ENCODE assay signal across 12 cellular contexts in genomic region chr9:131228096-131228495, GRCh38. TPM values are rescaled to one million over a fixed set of nuclear protein-coding genes. Genes with fewer than 3 reads are reported as not detected.
A peak's percentile ranks its signal among the peaks of the same experiment; 100 is the strongest.
DNase-seq lines count a peak whose midpoint lies in the region; ATAC-seq, FAIRE-seq and TF ChIP-seq lines count a peak whose summit lies in the region.
"Had no signal": no experiment of that assay in that cellular context is flagged by ENCODE, and none has a peak within 500 bp of the region (broad histone marks: within the 10 kb centered on the region; RNA-seq: fewer than 3 reads in every experiment).

No MANE protein-coding gene starts in this region.

- 58% methylated on average over 8 of the region's 8 CpGs; no CpG with 5 or more reads in 1 of the 2 experiments for WGBS in H1 (ENCODE audit: extremely low coverage in 1 of 2, insufficient coverage in 1 of 2, insufficient read length in 1 of 2, insufficient replicate concordance in 2 of 2, low coverage in 1 of 2, low lambda C conversion rate in 2 of 2, missing lambda C conversion rate in 1 of 2), 2 experiments

- no peak overlapping the region for H3K14ac ChIP-seq in H1 (ENCODE audit: insufficient read length)

- no peaks in the 10 kb centered on the region for H3K79me2 ChIP-seq in H1 (ENCODE audit: control insufficient read depth in 1 of 2, insufficient read depth in 2 of 2, low read length in 2 of 2)
- H3K79me2 ChIP-seq in neural progenitor cell (ENCODE audit: low read depth), result no peaks in the 10 kb centered on the region

- no peak overlapping the region for H3K23ac ChIP-seq in H1 (ENCODE audit: insufficient read length)

- H3K4me3 ChIP-seq in H1 (ENCODE audit: extremely low read depth in 1 of 4, insufficient read depth in 2 of 4, low read depth in 3 of 4, low read length in 4 of 4) (no peak overlapping the region), neural progenitor cell (no peak overlapping the region)

- 0 out of 2 replicates have a peak overlapping the region, but pooled peaks have one; percentile 4 for H2BK12ac ChIP-seq in H1 (ENCODE audit: low read depth, low read length)

- no peak for TF ChIP-seq RAD21 in H1 (IDR thresholded peaks at IDR 0.05 in 1 of 2, conservative IDR thresholded peaks at IDR 0.05 in 1 of 2; ENCODE audit: low read depth in 2 of 2, low read length in 2 of 2)

- no peak for TF ChIP-seq POLR2A in H1 (IDR thresholded peaks at IDR 0.05; ENCODE audit: control extremely low read depth in 1 of 2, low read depth in 2 of 2, low read length in 2 of 2)

- ATAC-seq in GM18907 (IDR thresholded peaks at IDR 0.05; ENCODE audit: unreplicated experiment), result no peak
- no peak for ATAC-seq in HG03025 (IDR thresholded peaks at IDR 0.05; ENCODE audit: low FRiP score, unreplicated experiment)
- ATAC-seq: activated naive CD4-positive, alpha-beta T cell treated with anti-CD3 and anti-CD28 coated beads, Interleukin-2, amount 50 U/mL, for 72 hours had no signal

- H3K9ac ChIP-seq in H1 (replicated peaks in 1 of 4; ENCODE audit: extremely low read depth in 1 of 4, low read depth in 3 of 4, low read length in 3 of 4), result no peak overlapping the region
- no peak overlapping the region for H3K9ac ChIP-seq in neural progenitor cell

- H2BK20ac ChIP-seq in H1 (ENCODE audit: low read length), result no peak overlapping the region

- H2AK5ac ChIP-seq in H1 (ENCODE audit: low read depth, low read length), result no peak overlapping the region

- H2BK15ac ChIP-seq in H1 (ENCODE audit: low read length), result 0 out of 2 replicates have a peak overlapping the region, but pooled peaks have one; percentile 46

- intact Hi-C loops in CD14-positive monocyte (cut with micrococcal nuclease), result no loop called here
- intact Hi-C loops in activated CD4-positive, alpha-beta T cell treated with anti-CD3 and anti-CD28 coated beads, Interleukin-2, amount 10 ng/mL, durations not matched to agents 24 days and 14 days (cut with micrococcal nuclease), result no loop called here

- H3K27me3 Mint-ChIP-seq in CD14-positive monocyte (ENCODE audit: low read depth in 3 of 3), result no peaks in the 10 kb centered on the region
- H3K27me3 Mint-ChIP-seq in neural progenitor cell (ENCODE audit: insufficient read depth, low read depth), result no peaks in the 10 kb centered on the region
- H3K27me3 Mint-ChIP-seq in activated CD4-positive, alpha-beta T cell treated with anti-CD3 and anti-CD28 coated beads, Interleukin-2, amount 10 ng/mL, durations not matched to agents 24 days and 14 days, result no peaks in the 10 kb centered on the region
- H3K27me3 Mint-ChIP-seq: activated CD4-positive, alpha-beta memory T cell treated with anti-CD3 and anti-CD28 coated beads for 36 hours had no signal

- CTCF ChIA-PET in H1 (lab: Charles Lee; ENCODE audit: partially characterized antibody), result interaction anchor here (1.3 to 5.4 kb wide), 3 partner anchors 27 to 108 kb away, joined by 3 to 36 read pairs (median 6); no protein-coding TSS in a partner anchor

- H4K5ac ChIP-seq in H1 (ENCODE audit: insufficient read length, low read depth, low read length), result no peak overlapping the region

- H3K23me2 ChIP-seq in H1 (ENCODE audit: low read depth, low read length), result peaks cover 1% of the 10 kb centered on the region; the same call in 1 of the 2 replicates

- H3K27ac Mint-ChIP-seq in CD14-positive monocyte, result peak overlapping the region; percentile 87 to 97 (median 95)
- H3K27ac Mint-ChIP-seq in neural progenitor cell, result no peak overlapping the region
- no peak overlapping the region for H3K27ac Mint-ChIP-seq in activated CD4-positive, alpha-beta T cell treated with anti-CD3 and anti-CD28 coated beads, Interleukin-2, amount 10 ng/mL, durations not matched to agents 24 days and 14 days
- H3K27ac Mint-ChIP-seq: activated CD4-positive, alpha-beta memory T cell treated with anti-CD3 and anti-CD28 coated beads for 36 hours had no signal

- TF ChIP-seq CTCF in CD14-positive monocyte (IDR thresholded peaks at IDR 0.05) (no peak), H1 (IDR thresholded peaks at IDR 0.05; ENCODE audit: control extremely low read depth in 1 of 3, insufficient read depth in 1 of 3, low read depth in 1 of 3, low read length in 3 of 3) (no peak), neural progenitor cell (IDR thresholded peaks at IDR 0.05) (no peak)

- POLR2A ChIA-PET in H1 (lab: Charles Lee; ENCODE audit: partially characterized antibody), result interaction anchor here (0.9 to 2.9 kb wide), 5 partner anchors 9 to 143 kb away, joined by 3 to 18 read pairs (median 3); no protein-coding TSS in a partner anchor

- H3K18ac ChIP-seq in H1 (ENCODE audit: extremely low read depth, low read length), result peak overlapping the region; percentile 83; the same call in 1 of the 2 replicates

- H4K20me1 ChIP-seq in H1 (replicated peaks in 1 of 2; ENCODE audit: control insufficient read depth in 1 of 2, insufficient read depth in 2 of 2, low read length in 2 of 2) (no peaks in the 10 kb centered on the region), neural progenitor cell (ENCODE audit: low read depth) (no peaks in the 10 kb centered on the region)

- no peak overlapping the region for H4K91ac ChIP-seq in H1 (replicated peaks; ENCODE audit: insufficient read length, low read length)

- DNase-seq in CD14-positive monocyte (ENCODE audit: low spot score) (no peak), NCI-H2081 (lab: John Stamatoyannopoulos, UW) (peak; percentile 57 to 81), H1 (ENCODE audit: low read depth in 1 of 2, low spot score in 2 of 2) (no peak), neural progenitor cell (ENCODE audit: low spot score) (no peak), Ammon's horn (ENCODE audit: low spot score) (no peak)
- no peak for DNase-seq in activated CD4-positive, alpha-beta T cell treated with anti-CD3 and anti-CD28 coated beads, Interleukin-2, amount 10 ng/mL, durations not matched to agents 24 days and 14 days
- DNase-seq: activated CD4-positive, alpha-beta memory T cell treated with anti-CD3 and anti-CD28 coated beads for 36 hours; islet precursor cell had no signal

- H3K36me3 Mint-ChIP-seq in CD14-positive monocyte (peaks cover 35 to 54% of the 10 kb centered on the region in 2 donors), neural progenitor cell (peaks cover 12% of the 10 kb centered on the region)
- H3K36me3 Mint-ChIP-seq in activated CD4-positive, alpha-beta T cell treated with anti-CD3 and anti-CD28 coated beads, Interleukin-2, amount 10 ng/mL, durations not matched to agents 24 days and 14 days (ENCODE audit: low read depth), result peaks cover 35% of the 10 kb centered on the region

- H3K4ac ChIP-seq in H1 (replicated peaks; ENCODE audit: insufficient read length, low read depth, low read length), result no peak overlapping the region

- H4K8ac ChIP-seq in H1 (ENCODE audit: extremely low read depth, insufficient read depth, low read length), result peak overlapping the region; percentile 52; the same call in 1 of the 2 replicates

- no peaks in the 10 kb centered on the region for H3K79me1 ChIP-seq in H1 (ENCODE audit: low read depth, low read length)

- H3K36me3 ChIP-seq in H1 (ENCODE audit: control insufficient read depth in 2 of 4, insufficient read depth in 4 of 4, low read length in 3 of 4) (peaks cover 0 to 21% (median 9%) of the 10 kb centered on the region in 4 experiments; a peak in 5 of 8 replicates), neural progenitor cell (no peaks in the 10 kb centered on the region)

- H3K27me3 ChIP-seq in H1 (replicated peaks in 1 of 4; ENCODE audit: control insufficient read depth in 3 of 4, extremely low read depth in 1 of 4, insufficient read depth in 3 of 4, low read length in 3 of 4), result no peaks in the 10 kb centered on the region
- H3K27me3 ChIP-seq in neural progenitor cell, result no peaks in the 10 kb centered on the region

- H2BK120ac ChIP-seq in H1 (replicated peaks; ENCODE audit: low read depth, low read length), result no peak overlapping the region

- no peak overlapping the region for H2AFZ ChIP-seq in H1 (ENCODE audit: low read length)
- no peak overlapping the region for H2AFZ ChIP-seq in neural progenitor cell (replicated peaks)

- no peak for FAIRE-seq in H1 (lab: Jason Lieb, UNC)
- FAIRE-seq: H54 had no signal

- no peak overlapping the region for H2BK5ac ChIP-seq in H1 (ENCODE audit: low read depth, low read length)

- no peak overlapping the region for H3K56ac ChIP-seq in H1 (replicated peaks; ENCODE audit: insufficient read length, low read depth, low read length)

- H3K9me3 Mint-ChIP-seq in CD14-positive monocyte (peaks cover 0 to 2% (median 0%) of the 10 kb centered on the region in 7 donors), neural progenitor cell (no peaks in the 10 kb centered on the region)
- no peaks in the 10 kb centered on the region for H3K9me3 Mint-ChIP-seq in activated CD4-positive, alpha-beta T cell treated with anti-CD3 and anti-CD28 coated beads, Interleukin-2, amount 10 ng/mL, durations not matched to agents 24 days and 14 days
- H3K9me3 Mint-ChIP-seq: activated CD4-positive, alpha-beta memory T cell treated with anti-CD3 and anti-CD28 coated beads for 36 hours; activated naive CD4-positive, alpha-beta T cell treated with anti-CD3 and anti-CD28 coated beads, Interleukin-2, amount 50 U/mL, for 72 hours had no signal

- H3K4me2 ChIP-seq in H1 (ENCODE audit: insufficient read depth in 1 of 2, low read depth in 2 of 2, low read length in 2 of 2) (peak overlapping the region in 1 of 2 experiments; percentile 32; a peak in 1 of 4 replicates), neural progenitor cell (peak overlapping the region; percentile 11)

- TF ChIP-seq EP300 in H1 (IDR thresholded peaks at IDR 0.05; ENCODE audit: borderline replicate concordance in 1 of 2, low read depth in 2 of 2, low read length in 2 of 2), result no peak

- H3K4me1 Mint-ChIP-seq in CD14-positive monocyte (peaks cover 70% of the 10 kb centered on the region), neural progenitor cell (no peaks in the 10 kb centered on the region)
- peaks cover 9% of the 10 kb centered on the region for H3K4me1 Mint-ChIP-seq in activated CD4-positive, alpha-beta T cell treated with anti-CD3 and anti-CD28 coated beads, Interleukin-2, amount 10 ng/mL, durations not matched to agents 24 days and 14 days

- H3K9me3 ChIP-seq in H1 (ENCODE audit: insufficient read depth in 2 of 2, low read depth in 1 of 2, low read length in 1 of 2) (no peaks in the 10 kb centered on the region), neural progenitor cell (ENCODE audit: low read depth) (no peaks in the 10 kb centered on the region)

- H3K4me1 ChIP-seq in H1 (replicated peaks in 1 of 4; ENCODE audit: control insufficient read depth in 3 of 4, insufficient read depth in 4 of 4, low read length in 3 of 4), result peaks cover 8 to 16% (median 13%) of the 10 kb centered on the region in 4 experiments; a peak in 6 of 7 replicates
- H3K4me1 ChIP-seq in neural progenitor cell, result peaks cover 10% of the 10 kb centered on the region

- peaks cover 3% of the 10 kb centered on the region for H3F3A ChIP-seq in neural progenitor cell (ENCODE audit: low read depth)

- no peak overlapping the region for H3K27ac ChIP-seq in H1 (ENCODE audit: low read depth, low read length)
- no peak overlapping the region for H3K27ac ChIP-seq in neural progenitor cell

- H3K4me3 Mint-ChIP-seq in CD14-positive monocyte (peak overlapping the region; percentile 86 to 99), neural progenitor cell (no peak overlapping the region)
- no peak overlapping the region for H3K4me3 Mint-ChIP-seq in activated CD4-positive, alpha-beta T cell treated with anti-CD3 and anti-CD28 coated beads, Interleukin-2, amount 10 ng/mL, durations not matched to agents 24 days and 14 days
- H3K4me3 Mint-ChIP-seq: activated CD4-positive, alpha-beta memory T cell treated with anti-CD3 and anti-CD28 coated beads for 36 hours had no signal

RNA-seq across cellular contexts. Expression of gene FAM78A, which starts 48.2 kb away (rescaled TPM):
- polyA plus RNA-seq in CD14-positive monocyte (1 to 10 TPM; 6.4 to 7.2 TPM), H1 (2011; rRNA removed) (3.1 and 4.1 TPM in 2 replicates)
- 3.1 and 3.5 TPM in 2 replicates for total RNA-seq in H1 (2021; fragmentation: NEBNext Ultra II Directional; extraction: Animal tissue kit (Norgen Biotek cat#: 25700))
- 2.5 TPM for polyA plus RNA-seq in H1 (2011; cell fraction: cytosol; rRNA removed)
- 5.1 TPM for polyA plus RNA-seq in H1 (2011; cell fraction: nucleus; rRNA removed)
- polyA plus RNA-seq in H1 (2012, experiment 1 of 2), result 2.3 to 3.0 TPM (median 2.9 TPM) in 4 replicates
- polyA plus RNA-seq in H1 (2012, experiment 2 of 2), result 3.0 TPM
- polyA plus RNA-seq in H1 (2013, experiment 1 of 2), result 1.2 TPM
- 1.4 TPM for polyA plus RNA-seq in H1 (2013, experiment 2 of 2)
- polyA minus RNA-seq in H1 (2011; rRNA and poly(A)+ RNA removed), result 3.0 and 3.1 TPM in 2 replicates
- 2.4 TPM for polyA minus RNA-seq in H1 (2011; cell fraction: cytosol; rRNA and poly(A)+ RNA removed)
- 1.7 TPM for polyA minus RNA-seq in H1 (2011; cell fraction: nucleus; rRNA and poly(A)+ RNA removed)
- total RNA-seq in neural progenitor cell (ENCODE audit: low replicate concordance), result 0.32 and 1.5 TPM in 2 replicates
- 51.6 and 55.1 TPM in 2 replicates for total RNA-seq in activated CD4-positive, alpha-beta T cell treated with anti-CD3 and anti-CD28 coated beads, Interleukin-2, amount 10 ng/mL, durations not matched to agents 24 days and 14 days

Comparison
In these comparisons a context has a peak if more than half of its experiments do, and no peak if none do; other contexts are left out.
1. DNase-seq: peak in NCI-H2081 (2 of 2); none in CD14-positive monocyte (single experiment), H1 (0 of 2), neural progenitor cell (single experiment), activated CD4-positive, alpha-beta T cell treated with anti-CD3 and anti-CD28 coated beads, Interleukin-2, amount 10 ng/mL, durations not matched to agents 24 days and 14 days (single experiment) and Ammon's horn (single experiment).
2. H3K27ac Mint-ChIP-seq: peak in CD14-positive monocyte (7 of 7); none in neural progenitor cell (single experiment) and activated CD4-positive, alpha-beta T cell treated with anti-CD3 and anti-CD28 coated beads, Interleukin-2, amount 10 ng/mL, durations not matched to agents 24 days and 14 days (single experiment).
3. H3K4me3 Mint-ChIP-seq: peak in CD14-positive monocyte (2 of 2); none in neural progenitor cell (single experiment) and activated CD4-positive, alpha-beta T cell treated with anti-CD3 and anti-CD28 coated beads, Interleukin-2, amount 10 ng/mL, durations not matched to agents 24 days and 14 days (single experiment).
4. RNA of gene FAM78A, which starts 48.2 kb away (total RNA-seq): 51.6 to 55.1 TPM in activated CD4-positive, alpha-beta T cell treated with anti-CD3 and anti-CD28 coated beads, Interleukin-2, amount 10 ng/mL, durations not matched to agents 24 days and 14 days; 3.1 to 3.5 TPM in H1 and 0.32 to 1.5 TPM in neural progenitor cell; every median in the first group is over 10 times any median in the second.